13 cellular contexts compared by ENCODE assay signal in genomic region chr11:47410404-47411264, GRCh38. TPM values are rescaled to one million over a fixed set of nuclear protein-coding genes. Genes with fewer than 3 reads are reported as not detected.
DNase-seq lines count a peak whose midpoint lies in the region; ATAC-seq and TF ChIP-seq lines count a peak whose summit lies in the region.
"Had no signal": no experiment of that assay in that cellular context is flagged by ENCODE, and none has a peak within 500 bp of the region (broad histone marks: within the 10 kb centered on the region; RNA-seq: fewer than 3 reads in every experiment).

No MANE protein-coding gene starts in this region.

- no peak overlapping the region for H3K4me3 ChIP-seq in hepatocyte

- DNase-seq in activated CD4-positive, alpha-beta T cell treated with anti-CD3 and anti-CD28 coated beads, Interleukin-2, amount 10 ng/mL, durations not matched to agents 7 days and 5 days, result no peak
- no peak for DNase-seq in activated CD4-positive, alpha-beta T cell treated with anti-CD3 and anti-CD28 coated beads for 48 hours
- DNase-seq in activated T-helper 2 cell treated with anti-CD3 and anti-CD28 coated beads, Interferon-gamma antibody, Interleukin-2, Interleukin-4, amounts not matched to agents 10 μg/mL and 5 μg/mL and 100 μg/mL, durations not matched to agents 14 hours and 24 hours and 36 hours (ENCODE audit: low spot score), result no peak
- DNase-seq in hepatocyte (ENCODE audit: low spot score), result no peak
- DNase-seq in substantia nigra (lab: John Stamatoyannopoulos, UW), result no peak
- no peak for DNase-seq in NCI-H1436 (lab: John Stamatoyannopoulos, UW)
- no peak for DNase-seq in erythroblast (lab: John Stamatoyannopoulos, UW)
- DNase-seq: dermis blood vessel endothelial cell, T-helper 9 cell had no signal

- no peaks in the 10 kb centered on the region for H3K27me3 ChIP-seq in hepatocyte

- no peaks in the 10 kb centered on the region for H3K27me3 Mint-ChIP-seq in activated CD4-positive, alpha-beta T cell treated with anti-CD3 and anti-CD28 coated beads, Interleukin-2, amount 10 ng/mL, durations not matched to agents 7 days and 5 days
- H3K27me3 Mint-ChIP-seq in activated T-helper 2 cell treated with anti-CD3 and anti-CD28 coated beads, Interferon-gamma antibody, Interleukin-2, Interleukin-4, amounts not matched to agents 10 μg/mL and 5 μg/mL and 100 μg/mL, durations not matched to agents 14 hours and 24 hours and 36 hours (ENCODE audit: low read depth), result no peaks in the 10 kb centered on the region

- peak overlapping the region; percentile 54 for H3K27ac Mint-ChIP-seq in activated CD4-positive, alpha-beta T cell treated with anti-CD3 and anti-CD28 coated beads, Interleukin-2, amount 10 ng/mL, durations not matched to agents 7 days and 5 days
- no peak overlapping the region for H3K27ac Mint-ChIP-seq in activated T-helper 2 cell treated with anti-CD3 and anti-CD28 coated beads, Interferon-gamma antibody, Interleukin-2, Interleukin-4, amounts not matched to agents 10 μg/mL and 5 μg/mL and 100 μg/mL, durations not matched to agents 14 hours and 24 hours and 36 hours

- ATAC-seq in GM18505 (IDR thresholded peaks at IDR 0.05; ENCODE audit: unreplicated experiment), result no peak

- intact Hi-C loops in activated T-helper 2 cell treated with anti-CD3 and anti-CD28 coated beads, Interferon-gamma antibody, Interleukin-2, Interleukin-4, amounts not matched to agents 10 μg/mL and 5 μg/mL and 100 μg/mL, durations not matched to agents 14 hours and 24 hours and 36 hours (cut with micrococcal nuclease), result no loop called here

- no peak for TF ChIP-seq POLR2A in erythroblast (IDR thresholded peaks at IDR 0.05; ENCODE audit: low read length)
- TF ChIP-seq POLR2A in GM18505 (IDR thresholded peaks at IDR 0.05; ENCODE audit: borderline replicate concordance, extremely low read depth, insufficient read depth, insufficient read length), result no peak

- peaks cover 24% of the 10 kb centered on the region for H3K4me1 ChIP-seq in hepatocyte (ENCODE audit: insufficient read depth)

- H3K9me2 ChIP-seq in hepatocyte (replicated peaks; ENCODE audit: insufficient read depth), result no peaks in the 10 kb centered on the region

- H2AFZ ChIP-seq in hepatocyte, result no peak overlapping the region

- no peaks in the 10 kb centered on the region for H3K9me3 Mint-ChIP-seq in activated CD4-positive, alpha-beta T cell treated with anti-CD3 and anti-CD28 coated beads, Interleukin-2, amount 10 ng/mL, durations not matched to agents 7 days and 5 days
- H3K9me3 Mint-ChIP-seq in activated T-helper 2 cell treated with anti-CD3 and anti-CD28 coated beads, Interferon-gamma antibody, Interleukin-2, Interleukin-4, amounts not matched to agents 10 μg/mL and 5 μg/mL and 100 μg/mL, durations not matched to agents 14 hours and 24 hours and 36 hours, result no peaks in the 10 kb centered on the region

- WGBS in hepatocyte (ENCODE audit: low lambda C conversion rate, missing lambda C conversion rate), result 94% methylated on average over 11 of the region's 11 CpGs

- CTCF ChIA-PET in activated CD4-positive, alpha-beta T cell treated with anti-CD3 and anti-CD28 coated beads, Interleukin-2, amount 10 ng/mL, durations not matched to agents 7 days and 5 days (lab: Charles Lee), result interaction anchor here (0.8 to 3.7 kb wide), 10 partner anchors 12 to 194 kb away, joined by 3 to 47 read pairs (median 4); partner anchors contain the start of gene PSMC3

- peaks cover 18% of the 10 kb centered on the region for H3K79me2 ChIP-seq in hepatocyte

- POLR2A ChIA-PET in activated CD4-positive, alpha-beta T cell treated with anti-CD3 and anti-CD28 coated beads, Interleukin-2, amount 10 ng/mL, durations not matched to agents 7 days and 5 days (lab: Charles Lee), result interaction anchor here (0.6 kb wide), 1 partner anchor 43 kb away, joined by 3 read pairs; no protein-coding TSS in a partner anchor

- no peak overlapping the region for H3K4me3 Mint-ChIP-seq in activated CD4-positive, alpha-beta T cell treated with anti-CD3 and anti-CD28 coated beads, Interleukin-2, amount 10 ng/mL, durations not matched to agents 7 days and 5 days
- peak overlapping the region; percentile 5 for H3K4me3 Mint-ChIP-seq in activated T-helper 2 cell treated with anti-CD3 and anti-CD28 coated beads, Interferon-gamma antibody, Interleukin-2, Interleukin-4, amounts not matched to agents 10 μg/mL and 5 μg/mL and 100 μg/mL, durations not matched to agents 14 hours and 24 hours and 36 hours (ENCODE audit: low read depth)

- no peaks in the 10 kb centered on the region for H3K9me3 ChIP-seq in hepatocyte (ENCODE audit: low read depth)

- no peaks in the 10 kb centered on the region for H3K36me3 ChIP-seq in hepatocyte (replicated peaks; ENCODE audit: insufficient read depth, low read depth)

- TF ChIP-seq CTCF in hepatocyte (IDR thresholded peaks at IDR 0.05; ENCODE audit: poor library complexity), result no peak

- H3K27ac ChIP-seq in hepatocyte (no peak overlapping the region), substantia nigra (ENCODE audit: low read depth, low read length, poor library complexity, severe bottlenecking) (peak overlapping the region; percentile 51)

- H4K20me1 ChIP-seq in hepatocyte (ENCODE audit: insufficient read depth, poor library complexity, severe bottlenecking), result no peaks in the 10 kb centered on the region

- H3K4me1 Mint-ChIP-seq in activated CD4-positive, alpha-beta T cell treated with anti-CD3 and anti-CD28 coated beads, Interleukin-2, amount 10 ng/mL, durations not matched to agents 7 days and 5 days, result peaks cover 18% of the 10 kb centered on the region
- H3K4me1 Mint-ChIP-seq in activated T-helper 2 cell treated with anti-CD3 and anti-CD28 coated beads, Interferon-gamma antibody, Interleukin-2, Interleukin-4, amounts not matched to agents 10 μg/mL and 5 μg/mL and 100 μg/mL, durations not matched to agents 14 hours and 24 hours and 36 hours (ENCODE audit: low read depth), result peaks cover 16% of the 10 kb centered on the region

- H3K4me2 ChIP-seq in hepatocyte, result peak overlapping the region; percentile 97

- H3K36me3 Mint-ChIP-seq in activated CD4-positive, alpha-beta T cell treated with anti-CD3 and anti-CD28 coated beads, Interleukin-2, amount 10 ng/mL, durations not matched to agents 7 days and 5 days (ENCODE audit: low read depth), result peaks cover 2% of the 10 kb centered on the region
- H3K36me3 Mint-ChIP-seq in activated T-helper 2 cell treated with anti-CD3 and anti-CD28 coated beads, Interferon-gamma antibody, Interleukin-2, Interleukin-4, amounts not matched to agents 10 μg/mL and 5 μg/mL and 100 μg/mL, durations not matched to agents 14 hours and 24 hours and 36 hours (ENCODE audit: low read depth), result peaks cover 7% of the 10 kb centered on the region

RNA-seq across cellular contexts. Expression of gene SLC39A13, which starts 2.2 kb away (rescaled TPM):
- 10 to 100 TPM; 22.4 to 28.1 TPM for total RNA-seq in activated CD4-positive, alpha-beta T cell treated with anti-CD3 and anti-CD28 coated beads, Interleukin-2, amount 10 ng/mL, durations not matched to agents 7 days and 5 days
- total RNA-seq in activated T-helper 2 cell treated with anti-CD3 and anti-CD28 coated beads, Interferon-gamma antibody, Interleukin-2, Interleukin-4, amounts not matched to agents 10 μg/mL and 5 μg/mL and 100 μg/mL, durations not matched to agents 14 hours and 24 hours and 36 hours, result 12.5 and 15.2 TPM in 2 replicates
- total RNA-seq in hepatocyte, result 60.8 and 72.3 TPM in 2 replicates
- 118 and 119 TPM in 2 replicates for polyA plus RNA-seq in hepatocyte

RNA-seq across cellular contexts. Expression of gene PSMC3, which starts 15.6 kb away (rescaled TPM):
- 100 to 1,000 TPM; 153 to 162 TPM for total RNA-seq in activated CD4-positive, alpha-beta T cell treated with anti-CD3 and anti-CD28 coated beads, Interleukin-2, amount 10 ng/mL, durations not matched to agents 7 days and 5 days
- 214 and 219 TPM in 2 replicates for total RNA-seq in activated T-helper 2 cell treated with anti-CD3 and anti-CD28 coated beads, Interferon-gamma antibody, Interleukin-2, Interleukin-4, amounts not matched to agents 10 μg/mL and 5 μg/mL and 100 μg/mL, durations not matched to agents 14 hours and 24 hours and 36 hours
- 95.8 and 103 TPM in 2 replicates for total RNA-seq in hepatocyte
- 142 and 159 TPM in 2 replicates for polyA plus RNA-seq in hepatocyte

RNA-seq across cellular contexts. Expression of gene SPI1, which starts 32.3 kb away (rescaled TPM):
- not detected for total RNA-seq in activated CD4-positive, alpha-beta T cell treated with anti-CD3 and anti-CD28 coated beads, Interleukin-2, amount 10 ng/mL, durations not matched to agents 7 days and 5 days
- 0.11 TPM in 1 of 2 replicates, not detected in the other for total RNA-seq in activated T-helper 2 cell treated with anti-CD3 and anti-CD28 coated beads, Interferon-gamma antibody, Interleukin-2, Interleukin-4, amounts not matched to agents 10 μg/mL and 5 μg/mL and 100 μg/mL, durations not matched to agents 14 hours and 24 hours and 36 hours
- total RNA-seq in hepatocyte, result 0.13 and 1.1 TPM in 2 replicates
- polyA plus RNA-seq in hepatocyte, result 2.0 and 3.3 TPM in 2 replicates
- total RNA-seq: dermis blood vessel endothelial cell, H4 had no signal

RNA-seq across cellular contexts. Expression of gene RAPSN, which starts 38.3 kb away (rescaled TPM):
- total RNA-seq in activated CD4-positive, alpha-beta T cell treated with anti-CD3 and anti-CD28 coated beads, Interleukin-2, amount 10 ng/mL, durations not matched to agents 7 days and 5 days, result under 1 TPM; 0.48 to 0.50 TPM
- total RNA-seq in activated T-helper 2 cell treated with anti-CD3 and anti-CD28 coated beads, Interferon-gamma antibody, Interleukin-2, Interleukin-4, amounts not matched to agents 10 μg/mL and 5 μg/mL and 100 μg/mL, durations not matched to agents 14 hours and 24 hours and 36 hours, result 0.18 and 1.3 TPM in 2 replicates
- 0.44 TPM in 1 of 2 replicates, not detected in the other for total RNA-seq in hepatocyte
- 0.34 and 0.46 TPM in 2 replicates for polyA plus RNA-seq in hepatocyte
- total RNA-seq: H4, subcutaneous adipose tissue had no signal

RNA-seq across cellular contexts. Expression of gene MYBPC3, which starts 58.1 kb away (rescaled TPM):
- not detected for total RNA-seq in activated CD4-positive, alpha-beta T cell treated with anti-CD3 and anti-CD28 coated beads, Interleukin-2, amount 10 ng/mL, durations not matched to agents 7 days and 5 days
- total RNA-seq in activated T-helper 2 cell treated with anti-CD3 and anti-CD28 coated beads, Interferon-gamma antibody, Interleukin-2, Interleukin-4, amounts not matched to agents 10 μg/mL and 5 μg/mL and 100 μg/mL, durations not matched to agents 14 hours and 24 hours and 36 hours, result not detected in 2 replicates
- total RNA-seq in hepatocyte, result 0.68 and 1.4 TPM in 2 replicates
- polyA plus RNA-seq in hepatocyte, result 0.51 and 0.75 TPM in 2 replicates
- total RNA-seq: dermis blood vessel endothelial cell, H4, mucosa of gallbladder had no signal
